25 cellular contexts compared by ENCODE assay signal in the genomic region with DNA sequence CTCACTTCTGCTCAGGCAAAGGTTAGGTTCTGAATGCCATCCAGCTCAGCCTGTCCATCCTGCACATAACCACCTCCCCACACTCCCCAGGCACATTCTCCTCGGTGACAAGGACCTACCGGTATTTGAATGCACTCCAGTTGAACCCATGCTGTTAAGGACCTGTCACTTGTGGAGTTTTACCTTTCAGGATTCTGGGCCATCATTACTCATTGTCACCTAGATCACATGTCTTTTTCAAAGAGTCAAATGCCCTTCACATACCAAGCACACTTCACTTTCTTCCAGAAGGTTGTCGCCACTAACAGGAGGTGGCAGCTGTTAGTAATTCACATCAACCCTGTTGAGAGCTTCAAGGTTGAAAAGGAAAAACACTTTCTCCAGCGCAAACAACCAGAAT.
DNase-seq lines count a peak whose midpoint lies in the region; ATAC-seq and TF ChIP-seq lines count a peak whose summit lies in the region.
"Had no signal": no experiment of that assay in that cellular context is flagged by ENCODE, and none has a peak within 500 bp of the region (broad histone marks: within the 10 kb centered on the region; RNA-seq: fewer than 3 reads in every experiment).

No MANE protein-coding gene starts in this region.

- H3K4me3 ChIP-seq in left ventricle myocardium inferior (no peak overlapping the region), lower lobe of right lung (no peak overlapping the region), aorta (ENCODE audit: low read length in 2 of 2) (no peak overlapping the region)
- H3K4me3 ChIP-seq: psoas muscle, sigmoid colon, SJCRH30 had no signal

- H3K27me3 ChIP-seq in left ventricle myocardium inferior (ENCODE audit: low read depth) (no peaks in the 10 kb centered on the region), lower lobe of right lung (ENCODE audit: low read depth) (no peaks in the 10 kb centered on the region), aorta (ENCODE audit: control insufficient read depth in 1 of 2, insufficient read depth in 2 of 2, low read length in 1 of 2) (no peaks in the 10 kb centered on the region)
- H3K27me3 ChIP-seq: sigmoid colon, SJCRH30 had no signal

- TF ChIP-seq CTCF in left ventricle myocardium inferior (IDR thresholded peaks at IDR 0.05; ENCODE audit: borderline replicate concordance), result no peak
- TF ChIP-seq CTCF in lower lobe of right lung (IDR thresholded peaks at IDR 0.05), result no peak

- H3K9me3 ChIP-seq in left ventricle myocardium inferior (replicated peaks) (no peaks in the 10 kb centered on the region), lower lobe of right lung (no peaks in the 10 kb centered on the region), aorta (ENCODE audit: control insufficient read depth, low read length) (no peaks in the 10 kb centered on the region)
- H3K9me3 ChIP-seq: psoas muscle, sigmoid colon, SJCRH30 had no signal

- intact Hi-C loops in Right ventricle myocardium inferior (cut with DNase I), result no loop called here
- intact Hi-C loops in left ventricle myocardium inferior (cut with micrococcal nuclease), result no loop called here
- intact Hi-C loops in lower lobe of right lung (cut with DNase I), result no loop called here
- intact Hi-C loops in aorta (cut with DNase I), result loop anchor here in 1 of 2 donors (5.0 kb wide), 1 partner anchor 67 kb away; no protein-coding TSS in a partner anchor

- WGBS in aorta, 2 donors, result 62 to 64% methylated on average over 4 of the region's 4 CpGs

- H3K4me1 ChIP-seq in left ventricle myocardium inferior, result peaks cover 12% of the 10 kb centered on the region
- H3K4me1 ChIP-seq in lower lobe of right lung, result no peaks in the 10 kb centered on the region
- peaks cover 7 to 28% of the 10 kb centered on the region in 2 donors for H3K4me1 ChIP-seq in aorta (ENCODE audit: control insufficient read depth in 1 of 2, insufficient read depth in 2 of 2, low read length in 2 of 2)
- H3K4me1 ChIP-seq: psoas muscle, sigmoid colon, SJCRH30 had no signal

- no peaks in the 10 kb centered on the region for H3K36me3 ChIP-seq in left ventricle myocardium inferior
- no peaks in the 10 kb centered on the region for H3K36me3 ChIP-seq in lower lobe of right lung
- no peaks in the 10 kb centered on the region for H3K36me3 ChIP-seq in aorta (ENCODE audit: control insufficient read depth in 1 of 2, insufficient read depth in 2 of 2, low read length in 1 of 2)
- H3K36me3 ChIP-seq: sigmoid colon, SJCRH30 had no signal

- in situ Hi-C loops in G401 (cut with HindIII; ENCODE audit: low sequenced_read_pairs), result no loop called here

- no peak overlapping the region for H3K27ac ChIP-seq in left ventricle myocardium inferior (replicated peaks)
- H3K27ac ChIP-seq in lower lobe of right lung, result peak overlapping the region; percentile 42
- peak overlapping the region; percentile 7 to 79 for H3K27ac ChIP-seq in aorta (ENCODE audit: low read depth in 1 of 2, low read length in 2 of 2)
- H3K27ac ChIP-seq: psoas muscle, sigmoid colon, SJCRH30 had no signal

- DNase-seq in Right ventricle myocardium inferior (ENCODE audit: missing footprints), result no peak
- DNase-seq in left ventricle myocardium inferior, result no peak
- peak; percentile 86 for DNase-seq in NCI-H510A (lab: John Stamatoyannopoulos, UW)
- no peak for DNase-seq in lower lobe of right lung
- DNase-seq in aorta, result no peak
- DNase-seq in activated naive CD4-positive, alpha-beta T cell treated with anti-CD3 and anti-CD28 coated beads, Interleukin-2, amount 50 U/mL, for 16 hours, result no peak
- no peak for DNase-seq in stimulated activated CD8-positive, alpha-beta memory T cell treated with anti-CD3 and anti-CD28 coated beads, Interleukin-4, amount 100 ng/mL, for 48 hours
- DNase-seq in G401 (ENCODE audit: low spot score), result no peak
- DNase-seq: activated CD4-positive, alpha-beta T cell treated with anti-CD3 and anti-CD28 coated beads for 48 hours; anterior cingulate cortex; caudate nucleus; cortex of kidney; effector memory CD4-positive, alpha-beta T cell; glutamatergic neuron; H7; KG1; naive thymus-derived CD4-positive, alpha-beta T cell; NCI-H1105 treated with DMSO at 0.1 percent for 48 hours; NCI-H2081; psoas muscle; sigmoid colon; SJCRH30; stimulated activated CD4-positive, alpha-beta T cell treated with anti-CD3 and anti-CD28 coated beads, Interleukin-12 subunit alpha, Interleukin-12 subunit beta, amount 100 ng/mL, for 4 hours; stimulated activated CD4-positive, alpha-beta T cell treated with anti-CD3 and anti-CD28 coated beads, Interleukin-4, amount 100 ng/mL, for 1 hour had no signal

- peak; percentile 28 for ATAC-seq in Right ventricle myocardium inferior
- peak; percentile 73 to 80 for ATAC-seq in lower lobe of right lung
- no peak for ATAC-seq in aorta (ENCODE audit: low FRiP score)
- ATAC-seq: left lobe of liver; naive thymus-derived CD4-positive, alpha-beta T cell; psoas muscle had no signal
